In genomic region chr21:17370263-17370662, GRCh38 we compare ENCODE assay signal across 1 cellular context.
TF ChIP-seq lines count a peak whose summit lies in the region.

No MANE protein-coding gene starts in this region.

TF ChIP-seq in IMR-90, 13 proteins besides CTCF, POLR2A, EP300 and RAD21 (continued from another document):
- TF ChIP-seq RCOR1 (IDR thresholded peaks at IDR 0.05; ENCODE audit: insufficient replicate concordance, low read length), result no peak
